Comparison of ENCODE assay signal across 8 cellular contexts in the genomic region with DNA sequence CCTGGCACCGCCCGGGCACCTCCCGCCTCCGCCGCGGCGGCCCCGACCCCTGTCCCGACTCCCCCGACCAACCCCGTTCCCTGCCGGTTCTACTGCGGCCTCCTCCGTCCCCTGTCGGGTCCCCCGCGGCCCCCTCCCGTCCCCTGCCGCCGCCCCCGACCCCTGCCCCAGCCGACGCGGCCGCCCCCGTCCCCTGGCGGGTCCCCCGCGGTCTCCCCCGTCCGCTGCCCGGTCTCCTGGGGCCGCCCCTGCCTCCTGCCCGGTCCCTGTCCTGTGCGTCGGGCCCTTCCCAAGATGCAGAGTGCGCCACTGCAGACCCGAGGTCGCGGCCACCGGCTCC. TPM values are rescaled to one million over a fixed set of nuclear protein-coding genes. Genes with fewer than 3 reads are reported as not detected.
DNase-seq lines count a peak whose midpoint lies in the region; ATAC-seq and TF ChIP-seq lines count a peak whose summit lies in the region.
"Not testable (repeated sequence)": the region's sequence is repeated elsewhere in the genome, so short reads cannot be mapped to it uniquely, and the experiment has no call there.

No MANE protein-coding gene starts in this region.

- POLR2A ChIA-PET in naive thymus-derived CD4-positive, alpha-beta T cell (lab: Charles Lee): interaction anchor here (1.3 to 2.5 kb wide), 2 partner anchors 10 to 53 kb away, joined by 3 to 27 read pairs; a partner anchor contains a TSS

- H3K27ac Mint-ChIP-seq in GM23338: not testable (repeated sequence)
- H3K27ac Mint-ChIP-seq in activated T-cell treated with anti-CD3 and anti-CD28 coated beads, Interleukin-2, amount 50 U/mL, for 72 hours: peak overlapping the region; percentile 79
- H3K27ac Mint-ChIP-seq in naive thymus-derived CD4-positive, alpha-beta T cell: peak overlapping the region in 8 of 9 donors; percentile 80 to 96 (median 91)
- H3K27ac Mint-ChIP-seq in stimulated activated naive B cell treated with anti-CD40 and anti-IgM and Interleukin-4, amounts not matched to agents 10 μg/mL and 1 μg/mL and 100 μg/mL, for 72 hours: peak overlapping the region; percentile 91

- ATAC-seq in GM23338: peak; percentile 3; the same call in 2 of the 3 replicates
- not testable (repeated sequence) for ATAC-seq in activated T-cell treated with anti-CD3 and anti-CD28 coated beads, Interleukin-2, amount 50 U/mL, for 72 hours (replicated peaks in 1 of 2)
- peak; percentile 0 for ATAC-seq in naive thymus-derived CD4-positive, alpha-beta T cell
- ATAC-seq in stimulated activated naive B cell treated with anti-CD40 and anti-IgM and Interleukin-4, amounts not matched to agents 10 μg/mL and 1 μg/mL and 100 μg/mL, for 72 hours (replicated peaks): peak in 1 of 2 donors; percentile 1

- CTCF ChIA-PET in naive thymus-derived CD4-positive, alpha-beta T cell (lab: Charles Lee): not testable (repeated sequence)

- not testable (repeated sequence) for H3K9me2 ChIP-seq in GM23338 (ENCODE audit: insufficient read depth); hepatocyte (replicated peaks; ENCODE audit: insufficient read depth)

- not testable (repeated sequence) for H4K20me1 ChIP-seq in GM23338 (replicated peaks; ENCODE audit: insufficient read depth)
- peaks cover 22% of the 10 kb centered on the region for H4K20me1 ChIP-seq in hepatocyte (ENCODE audit: insufficient read depth, poor library complexity, severe bottlenecking)

- not testable (repeated sequence) for H3K27ac ChIP-seq in GM23338 (ENCODE audit: low read depth)
- peak overlapping the region; percentile 68 to 89 for H3K27ac ChIP-seq in coronary artery
- H3K27ac ChIP-seq in hepatocyte: peak overlapping the region; percentile 69
- peak overlapping the region; percentile 84 for H3K27ac ChIP-seq in naive thymus-derived CD4-positive, alpha-beta T cell (ENCODE audit: low read depth, low read length)

- 0% methylated on average over 8 of the region's 41 CpGs for WGBS in hepatocyte (ENCODE audit: low lambda C conversion rate, missing lambda C conversion rate)

- H3K9ac ChIP-seq in NT2/D1 (ENCODE audit: insufficient read length, low read depth): peak overlapping the region; percentile 87

- peaks cover 36% of the 10 kb centered on the region for H3K36me3 Mint-ChIP-seq in GM23338 (ENCODE audit: low read depth)
- H3K36me3 Mint-ChIP-seq in activated T-cell treated with anti-CD3 and anti-CD28 coated beads, Interleukin-2, amount 50 U/mL, for 72 hours (ENCODE audit: insufficient read depth in 2 of 2): not testable (repeated sequence)
- peaks cover 0 to 22% (median 11%) of the 10 kb centered on the region in 5 donors for H3K36me3 Mint-ChIP-seq in naive thymus-derived CD4-positive, alpha-beta T cell
- peaks cover 28 to 29% of the 10 kb centered on the region in 2 donors for H3K36me3 Mint-ChIP-seq in stimulated activated naive B cell treated with anti-CD40 and anti-IgM and Interleukin-4, amounts not matched to agents 10 μg/mL and 1 μg/mL and 100 μg/mL, for 72 hours

- DNase-seq in AG10803 (ENCODE audit: low read depth); GM23338 (ENCODE audit: low spot score); NT2/D1 (ENCODE audit: low read depth, low spot score); activated T-cell treated with anti-CD3 and anti-CD28 coated beads, Interleukin-2, amount 50 U/mL, for 72 hours; coronary artery (ENCODE audit: low spot score); hepatocyte (ENCODE audit: low spot score); naive thymus-derived CD4-positive, alpha-beta T cell; stimulated activated naive B cell treated with anti-CD40 and anti-IgM and Interleukin-4, amounts not matched to agents 10 μg/mL and 1 μg/mL and 100 μg/mL, for 72 hours: not testable (repeated sequence)

- not testable (repeated sequence) for H3K9me3 ChIP-seq in NT2/D1 (ENCODE audit: insufficient read depth, low read length); hepatocyte (ENCODE audit: low read depth); naive thymus-derived CD4-positive, alpha-beta T cell (ENCODE audit: control insufficient read depth in 2 of 3, low read length in 3 of 3)

- H3K9me3 Mint-ChIP-seq in GM23338; activated T-cell treated with anti-CD3 and anti-CD28 coated beads, Interleukin-2, amount 50 U/mL, for 72 hours; naive thymus-derived CD4-positive, alpha-beta T cell; stimulated activated naive B cell treated with anti-CD40 and anti-IgM and Interleukin-4, amounts not matched to agents 10 μg/mL and 1 μg/mL and 100 μg/mL, for 72 hours: not testable (repeated sequence)

- peak overlapping the region; percentile 74; the same call in 2 of the 3 replicates for H3K4me3 Mint-ChIP-seq in GM23338
- H3K4me3 Mint-ChIP-seq in activated T-cell treated with anti-CD3 and anti-CD28 coated beads, Interleukin-2, amount 50 U/mL, for 72 hours: peak overlapping the region; percentile 91
- peak overlapping the region; percentile 90 to 96 (median 93) for H3K4me3 Mint-ChIP-seq in naive thymus-derived CD4-positive, alpha-beta T cell
- peak overlapping the region; percentile 90 to 97 for H3K4me3 Mint-ChIP-seq in stimulated activated naive B cell treated with anti-CD40 and anti-IgM and Interleukin-4, amounts not matched to agents 10 μg/mL and 1 μg/mL and 100 μg/mL, for 72 hours

- not testable (repeated sequence) for H3F3A ChIP-seq in GM23338 (replicated peaks; ENCODE audit: low read depth)

- peaks cover 11% of the 10 kb centered on the region for H3K4me1 Mint-ChIP-seq in GM23338
- H3K4me1 Mint-ChIP-seq in activated T-cell treated with anti-CD3 and anti-CD28 coated beads, Interleukin-2, amount 50 U/mL, for 72 hours (ENCODE audit: low read depth): peaks cover 45% of the 10 kb centered on the region
- peaks cover 22 to 48% (median 42%) of the 10 kb centered on the region in 7 donors for H3K4me1 Mint-ChIP-seq in naive thymus-derived CD4-positive, alpha-beta T cell
- peaks cover 25 to 50% of the 10 kb centered on the region in 2 donors for H3K4me1 Mint-ChIP-seq in stimulated activated naive B cell treated with anti-CD40 and anti-IgM and Interleukin-4, amounts not matched to agents 10 μg/mL and 1 μg/mL and 100 μg/mL, for 72 hours

- intact Hi-C loops in naive thymus-derived CD4-positive, alpha-beta T cell (cut with micrococcal nuclease): loop anchor here (1.0 to 5.0 kb wide), 7 partner anchors 51 to 621 kb away; a partner anchor contains a TSS

- not testable (repeated sequence) for H3K27me3 Mint-ChIP-seq in GM23338 (ENCODE audit: insufficient read depth, low read depth, poor library complexity); activated T-cell treated with anti-CD3 and anti-CD28 coated beads, Interleukin-2, amount 50 U/mL, for 72 hours (ENCODE audit: low read depth); naive thymus-derived CD4-positive, alpha-beta T cell; stimulated activated naive B cell treated with anti-CD40 and anti-IgM and Interleukin-4, amounts not matched to agents 10 μg/mL and 1 μg/mL and 100 μg/mL, for 72 hours

- H3K27me3 ChIP-seq in GM23338 (ENCODE audit: insufficient read depth); NT2/D1 (ENCODE audit: insufficient read depth, insufficient read length); hepatocyte; naive thymus-derived CD4-positive, alpha-beta T cell (ENCODE audit: control insufficient read depth in 2 of 2, insufficient read depth in 2 of 2, low read length in 2 of 2): not testable (repeated sequence)

- H3K4me3 ChIP-seq in AG10803 (ENCODE audit: low read length) (peak overlapping the region; percentile 64), GM23338 (peak overlapping the region; percentile 73), NT2/D1 (ENCODE audit: insufficient read length, low read depth) (peak overlapping the region; percentile 89), coronary artery (peak overlapping the region; percentile 97), hepatocyte (peak overlapping the region; percentile 37)
- H3K4me3 ChIP-seq in naive thymus-derived CD4-positive, alpha-beta T cell (ENCODE audit: low read length): peak overlapping the region; percentile 71

- TF ChIP-seq CTCF in AG10803 (conservative IDR thresholded peaks at IDR 0.05; ENCODE audit: low read length); GM23338 (conservative IDR thresholded peaks at IDR 0.05; ENCODE audit: low read depth in 2 of 2); coronary artery (IDR thresholded peaks at IDR 0.05); hepatocyte (IDR thresholded peaks at IDR 0.05; ENCODE audit: poor library complexity): not testable (repeated sequence)

- not testable (repeated sequence) for H2AFZ ChIP-seq in GM23338, hepatocyte

- not testable (repeated sequence) for H3K36me3 ChIP-seq in GM23338 (ENCODE audit: insufficient read depth); hepatocyte (replicated peaks; ENCODE audit: insufficient read depth, low read depth)
- peaks cover 30% of the 10 kb centered on the region for H3K36me3 ChIP-seq in NT2/D1 (ENCODE audit: insufficient read depth, insufficient read length, low read length)
- peaks cover 0 to 27% (median 0%) of the 10 kb centered on the region in 3 experiments for H3K36me3 ChIP-seq in naive thymus-derived CD4-positive, alpha-beta T cell (ENCODE audit: control insufficient read depth in 2 of 3, insufficient read depth in 3 of 3, low read length in 3 of 3)

- H3K79me2 ChIP-seq in GM23338 (replicated peaks; ENCODE audit: insufficient read depth) (peaks cover 39% of the 10 kb centered on the region), hepatocyte (peaks cover 41% of the 10 kb centered on the region)

- H3K4me1 ChIP-seq in GM23338 (ENCODE audit: insufficient read depth); NT2/D1 (ENCODE audit: insufficient read depth, insufficient read length); hepatocyte (ENCODE audit: insufficient read depth); naive thymus-derived CD4-positive, alpha-beta T cell (ENCODE audit: control insufficient read depth in 2 of 2, insufficient read depth in 2 of 2, low read length in 2 of 2): not testable (repeated sequence)

- H3K4me2 ChIP-seq in GM23338 (peak overlapping the region; percentile 72), hepatocyte (peak overlapping the region; percentile 89)

RNA-seq across cellular contexts. Expression of a gene that starts 0.4 kb away (rescaled TPM):
- 80.6 and 80.9 TPM in 2 replicates for total RNA-seq in GM23338 (2014; rRNA removed; shearing (Covaris generic))
- polyA plus RNA-seq in GM23338 (2016; fragmentation: Nextera tagmentation; extraction: Ambion mirVana) (127 and 129 TPM in 2 replicates), hepatocyte (169 and 197 TPM in 2 replicates)
- 10 to 100 TPM; 71.0 to 72.3 TPM for total RNA-seq in activated T-cell treated with anti-CD3 and anti-CD28 coated beads, Interleukin-2, amount 50 U/mL, for 72 hours
- total RNA-seq in hepatocyte: 109 and 116 TPM in 2 replicates
- total RNA-seq in naive thymus-derived CD4-positive, alpha-beta T cell: 10 to 100 TPM; 53.1 to 95.3 (median 83.7) TPM
- polyA plus RNA-seq in naive thymus-derived CD4-positive, alpha-beta T cell: 100 to 1,000 TPM; 198 to 224 TPM

RNA-seq across cellular contexts. Expression of a gene that starts 49.7 kb away (rescaled TPM):
- total RNA-seq in GM23338 (2014; rRNA removed; shearing (Covaris generic)): 0.97 and 1.8 TPM in 2 replicates
- 0.27 and 0.61 TPM in 2 replicates for polyA plus RNA-seq in GM23338 (2016; fragmentation: Nextera tagmentation; extraction: Ambion mirVana)
- 10 to 100 TPM; 56.0 to 82.2 TPM for total RNA-seq in activated T-cell treated with anti-CD3 and anti-CD28 coated beads, Interleukin-2, amount 50 U/mL, for 72 hours
- 1.8 and 2.6 TPM in 2 replicates for total RNA-seq in hepatocyte
- polyA plus RNA-seq in hepatocyte: 1.8 and 2.4 TPM in 2 replicates
- total RNA-seq in naive thymus-derived CD4-positive, alpha-beta T cell: 10 to 100 TPM in 1 of 5 experiments, 1 to 10 TPM in 2, under 1 TPM in 2; 0.56 to 23.5 (median 1.4) TPM
- 1 to 10 TPM in 1 of 2 donors, not detected in 1; 1.0 TPM for polyA plus RNA-seq in naive thymus-derived CD4-positive, alpha-beta T cell

RNA-seq across cellular contexts. Expression of a gene that starts 53.7 kb away (rescaled TPM):
- total RNA-seq in GM23338 (2014; rRNA removed; shearing (Covaris generic)): 62.2 and 71.3 TPM in 2 replicates
- 69.3 and 70.6 TPM in 2 replicates for polyA plus RNA-seq in GM23338 (2016; fragmentation: Nextera tagmentation; extraction: Ambion mirVana)
- total RNA-seq in activated T-cell treated with anti-CD3 and anti-CD28 coated beads, Interleukin-2, amount 50 U/mL, for 72 hours: 100 to 1,000 TPM; 143 to 144 TPM
- total RNA-seq in hepatocyte: 91.2 and 102 TPM in 2 replicates
- 140 and 159 TPM in 2 replicates for polyA plus RNA-seq in hepatocyte
- 100 to 1,000 TPM; 120 to 180 (median 148) TPM for total RNA-seq in naive thymus-derived CD4-positive, alpha-beta T cell
- polyA plus RNA-seq in naive thymus-derived CD4-positive, alpha-beta T cell: 100 to 1,000 TPM; 185 to 205 TPM

RNA-seq across cellular contexts. Expression of a gene that starts 53.8 kb away (rescaled TPM):
- total RNA-seq in GM23338 (2014; rRNA removed; shearing (Covaris generic)): 4.2 and 6.0 TPM in 2 replicates
- polyA plus RNA-seq in GM23338 (2016; fragmentation: Nextera tagmentation; extraction: Ambion mirVana) (7.2 and 7.3 TPM in 2 replicates), hepatocyte (11.4 and 13.7 TPM in 2 replicates)
- total RNA-seq in activated T-cell treated with anti-CD3 and anti-CD28 coated beads, Interleukin-2, amount 50 U/mL, for 72 hours: 1 to 10 TPM; 6.7 to 8.5 TPM
- 4.6 and 4.8 TPM in 2 replicates for total RNA-seq in hepatocyte
- 1 to 10 TPM; 2.9 to 9.7 (median 6.5) TPM for total RNA-seq in naive thymus-derived CD4-positive, alpha-beta T cell
- 1 to 10 TPM; 5.2 to 5.6 TPM for polyA plus RNA-seq in naive thymus-derived CD4-positive, alpha-beta T cell

Comparison
In these comparisons a context has a peak if more than half of its experiments do, and no peak if none do; other contexts are left out.
1. H3K4me3 ChIP-seq: peak in every context shown above with its lines; median percentile 97 in coronary artery; 89 in NT2/D1; 73 in GM23338; 71 in naive thymus-derived CD4-positive, alpha-beta T cell; 64 in AG10803; 37 in hepatocyte.